In genomic region chr17:83099570-83100181, GRCh38 we compare ENCODE assay signal across 8 cellular contexts. TPM values are rescaled to one million over a fixed set of nuclear protein-coding genes. Genes with fewer than 3 reads are reported as not detected.
A peak's percentile ranks its signal among the peaks of the same experiment; 100 is the strongest.
DNase-seq lines count a peak whose midpoint lies in the region; ATAC-seq and TF ChIP-seq lines count a peak whose summit lies in the region.

No MANE protein-coding gene starts in this region.

- H3K27ac Mint-ChIP-seq in IgD-negative memory B cell = peak overlapping the region in 2 of 3 donors; percentile 39 to 58
- peak overlapping the region; percentile 93 for H3K27ac Mint-ChIP-seq in dendritic cell treated with granulocyte-macrophage colony-stimulating factor and Interleukin-4, amounts not matched to agents 40 ng/mL and 50 ng/mL, for 4 days
- H3K27ac Mint-ChIP-seq in nephron = peak overlapping the region; percentile 82 to 93 (median 92)
- H3K27ac Mint-ChIP-seq in T-helper 2 cell treated with Interferon-gamma antibody and Interleukin-4, amounts not matched to agents 5 μg/mL and 100 μg/mL, for 36 hours = no peak overlapping the region

- peaks cover 11% of the 10 kb centered on the region for H3K27me3 Mint-ChIP-seq in IgD-negative memory B cell
- H3K27me3 Mint-ChIP-seq in dendritic cell treated with granulocyte-macrophage colony-stimulating factor and Interleukin-4, amounts not matched to agents 40 ng/mL and 50 ng/mL, for 4 days = peaks cover 7% of the 10 kb centered on the region
- peaks cover 7% of the 10 kb centered on the region for H3K27me3 Mint-ChIP-seq in nephron (ENCODE audit: low read depth)
- H3K27me3 Mint-ChIP-seq in T-helper 2 cell treated with Interferon-gamma antibody and Interleukin-4, amounts not matched to agents 5 μg/mL and 100 μg/mL, for 36 hours (ENCODE audit: low read depth) = peaks cover 13% of the 10 kb centered on the region

- intact Hi-C loops in dendritic cell treated with granulocyte-macrophage colony-stimulating factor and Interleukin-4, amounts not matched to agents 40 ng/mL and 50 ng/mL, for 4 days (cut with micrococcal nuclease) = loop anchor here (2.0 to 5.0 kb wide), 2 partner anchors 53 to 317 kb away; no protein-coding TSS in a partner anchor

- peak; percentile 80 for DNase-seq in AG08396 (ENCODE audit: low spot score)
- no peak for DNase-seq in GM10248 (ENCODE audit: extremely low spot score)
- no peak for DNase-seq in SKM-1 treated with dmso at 0.1 percent for 144 hours (lab: John Stamatoyannopoulos, UW; ENCODE audit: unreplicated experiment)
- DNase-seq in T-helper 2 cell treated with Interferon-gamma antibody and Interleukin-4, amounts not matched to agents 5 μg/mL and 100 μg/mL, for 36 hours (ENCODE audit: low spot score) = no peak
- no peak for DNase-seq in foreskin keratinocyte

- H3K4me1 Mint-ChIP-seq in IgD-negative memory B cell (peaks cover 5 to 17% (median 6%) of the 10 kb centered on the region in 3 donors), nephron (peaks cover 21% of the 10 kb centered on the region)
- peaks cover 75% of the 10 kb centered on the region for H3K4me1 Mint-ChIP-seq in dendritic cell treated with granulocyte-macrophage colony-stimulating factor and Interleukin-4, amounts not matched to agents 40 ng/mL and 50 ng/mL, for 4 days (ENCODE audit: low read depth)
- no peaks in the 10 kb centered on the region for H3K4me1 Mint-ChIP-seq in T-helper 2 cell treated with Interferon-gamma antibody and Interleukin-4, amounts not matched to agents 5 μg/mL and 100 μg/mL, for 36 hours (ENCODE audit: low read depth)

- CTCF ChIA-PET in GM10248 (lab: Yijun Ruan, JAX) = no interaction called here

- no peak overlapping the region for H3K27ac ChIP-seq in foreskin keratinocyte

- no peaks in the 10 kb centered on the region for H3K4me1 ChIP-seq in foreskin keratinocyte

- TF ChIP-seq CTCF in nephron (IDR thresholded peaks at IDR 0.05; ENCODE audit: unreplicated experiment in 3 of 3) = no peak
- TF ChIP-seq CTCF in GM10248 (IDR thresholded peaks at IDR 0.05; ENCODE audit: control extremely low read depth, extremely low read depth, low read depth, missing control alignments) = no peak
- no peak for TF ChIP-seq CTCF in foreskin keratinocyte (conservative IDR thresholded peaks at IDR 0.05)

- peaks cover 47% of the 10 kb centered on the region for H3K27me3 ChIP-seq in foreskin keratinocyte

- POLR2A ChIA-PET in GM10248 (lab: Yijun Ruan, JAX) = no interaction called here

- H3K36me3 Mint-ChIP-seq in IgD-negative memory B cell (no peaks in the 10 kb centered on the region), nephron (ENCODE audit: low read depth) (peaks cover 8% of the 10 kb centered on the region)
- peaks cover 34% of the 10 kb centered on the region for H3K36me3 Mint-ChIP-seq in dendritic cell treated with granulocyte-macrophage colony-stimulating factor and Interleukin-4, amounts not matched to agents 40 ng/mL and 50 ng/mL, for 4 days (ENCODE audit: low read depth)
- no peaks in the 10 kb centered on the region for H3K36me3 Mint-ChIP-seq in T-helper 2 cell treated with Interferon-gamma antibody and Interleukin-4, amounts not matched to agents 5 μg/mL and 100 μg/mL, for 36 hours (ENCODE audit: low read depth)

- H3K4me3 Mint-ChIP-seq in IgD-negative memory B cell = peak overlapping the region in 3 of 4 donors; percentile 64 to 88 (median 85)
- H3K4me3 Mint-ChIP-seq in dendritic cell treated with granulocyte-macrophage colony-stimulating factor and Interleukin-4, amounts not matched to agents 40 ng/mL and 50 ng/mL, for 4 days = peak overlapping the region; percentile 69
- peak overlapping the region in 2 of 3 experiments; percentile 66 to 72 for H3K4me3 Mint-ChIP-seq in nephron
- H3K4me3 Mint-ChIP-seq in T-helper 2 cell treated with Interferon-gamma antibody and Interleukin-4, amounts not matched to agents 5 μg/mL and 100 μg/mL, for 36 hours = no peak overlapping the region

- H3K9me3 Mint-ChIP-seq in IgD-negative memory B cell (no peaks in the 10 kb centered on the region), nephron (no peaks in the 10 kb centered on the region)
- no peaks in the 10 kb centered on the region for H3K9me3 Mint-ChIP-seq in dendritic cell treated with granulocyte-macrophage colony-stimulating factor and Interleukin-4, amounts not matched to agents 40 ng/mL and 50 ng/mL, for 4 days
- no peaks in the 10 kb centered on the region for H3K9me3 Mint-ChIP-seq in T-helper 2 cell treated with Interferon-gamma antibody and Interleukin-4, amounts not matched to agents 5 μg/mL and 100 μg/mL, for 36 hours

- ATAC-seq in foreskin keratinocyte = no peak

RNA-seq across cellular contexts. Expression of gene METRNL, which starts 20.3 kb away (rescaled TPM):
- 2.1 TPM for polyA plus RNA-seq in IgD-negative memory B cell
- total RNA-seq in foreskin keratinocyte = 1.4 and 2.0 TPM in 2 replicates
- polyA plus RNA-seq in foreskin keratinocyte = 2.0 and 3.6 TPM in 2 replicates
